In genomic region chr12:12180575-12180974, GRCh38 we compare ENCODE assay signal across 19 cellular contexts.
DNase-seq lines count a peak whose midpoint lies in the region; ATAC-seq, FAIRE-seq and TF ChIP-seq lines count a peak whose summit lies in the region.
"Had no signal": no experiment of that assay in that cellular context is flagged by ENCODE, and none has a peak within 500 bp of the region (broad histone marks: within the 10 kb centered on the region; RNA-seq: fewer than 3 reads in every experiment).

No MANE protein-coding gene starts in this region.

- WGBS in A549 (ENCODE audit: missing lambda C conversion rate), result 91% methylated on average over 1 of the region's 1 CpG
- WGBS in IMR-90 (ENCODE audit: extremely low coverage in 2 of 2, insufficient read length in 1 of 2), 2 experiments, result no CpG with 5 or more reads among the region's 1 CpG

- FAIRE-seq in A549 (lab: Jason Lieb, UNC), result no peak

- H2BK120ac ChIP-seq in IMR-90 (ENCODE audit: low read depth, low read length), result no peak overlapping the region

- peak overlapping the region; percentile 12; the same call in 1 of the 2 replicates for H3K4ac ChIP-seq in IMR-90 (ENCODE audit: low read depth, low read length)

- no peak overlapping the region for H3K4me3 ChIP-seq in A549
- no peak overlapping the region for H3K4me3 ChIP-seq in IMR-90 (ENCODE audit: insufficient read depth, low read depth, low read length)
- H3K4me3 ChIP-seq: HAP-1, SJSA1 had no signal

- H3K4me1 ChIP-seq in A549, result peaks cover 48% of the 10 kb centered on the region
- H3K4me1 ChIP-seq in IMR-90 (ENCODE audit: control insufficient read depth, insufficient read depth, low read length), result peaks cover 9% of the 10 kb centered on the region; the same call in 1 of the 2 replicates

- H3K27me3 Mint-ChIP-seq in osteocyte (ENCODE audit: unreplicated experiment), result no peaks in the 10 kb centered on the region
- peaks cover 12% of the 10 kb centered on the region for H3K27me3 Mint-ChIP-seq in stimulated activated memory B cell treated with anti-CD40 and anti-IgM and Interleukin-4, amounts not matched to agents 10 μg/mL and 1 μg/mL and 100 μg/mL, for 72 hours

- H2BK5ac ChIP-seq in IMR-90 (ENCODE audit: low read depth, low read length, poor library complexity, severe bottlenecking), result no peak overlapping the region

- peaks cover 4% of the 10 kb centered on the region; the same call in 1 of the 2 replicates for H3K9me1 ChIP-seq in IMR-90 (ENCODE audit: insufficient read depth, low read length)

- no peak overlapping the region for H2AK5ac ChIP-seq in IMR-90 (ENCODE audit: low read depth, low read length)

- H2AFZ ChIP-seq in IMR-90 (replicated peaks; ENCODE audit: low read length, poor library complexity), result no peak overlapping the region

- in situ Hi-C loops in IMR-90 (cut with MboI; ENCODE audit: low sequenced_read_pairs), result no loop called here

- TF ChIP-seq POLR2A in A549 (IDR thresholded peaks at IDR 0.05; ENCODE audit: low read length) (no peak), IMR-90 (IDR thresholded peaks at IDR 0.05; ENCODE audit: low read depth, low read length) (no peak)

- no peaks in the 10 kb centered on the region for H3K27me3 ChIP-seq in IMR-90 (ENCODE audit: control insufficient read depth, insufficient read depth, low read length)
- H3K27me3 ChIP-seq: SJSA1 had no signal

- peaks cover 5% of the 10 kb centered on the region; the same call in 1 of the 2 replicates for H4K20me1 ChIP-seq in IMR-90 (ENCODE audit: insufficient read depth, low read length)

- no peak overlapping the region for H4K91ac ChIP-seq in IMR-90 (ENCODE audit: insufficient read depth, low read depth, low read length)

- H3K9me3 Mint-ChIP-seq in osteocyte (ENCODE audit: unreplicated experiment), result peaks cover 5% of the 10 kb centered on the region
- H3K9me3 Mint-ChIP-seq in stimulated activated memory B cell treated with anti-CD40 and anti-IgM and Interleukin-4, amounts not matched to agents 10 μg/mL and 1 μg/mL and 100 μg/mL, for 72 hours, result no peaks in the 10 kb centered on the region

- TF ChIP-seq EP300 in A549 (IDR thresholded peaks at IDR 0.05), result no peak

- TF ChIP-seq RAD21 in A549 (conservative IDR thresholded peaks at IDR 0.05 in 1 of 2, IDR thresholded peaks at IDR 0.05 in 1 of 2) (no peak), IMR-90 (IDR thresholded peaks at IDR 0.05; ENCODE audit: low read length) (no peak)

- no peak overlapping the region for H3K14ac ChIP-seq in IMR-90 (replicated peaks; ENCODE audit: low read depth, low read length)

- H2BK20ac ChIP-seq in IMR-90 (ENCODE audit: low read depth, low read length), result no peak overlapping the region

- H3K4me2 ChIP-seq in A549, result peak overlapping the region; percentile 32; the same call in 2 of the 3 replicates
- H3K4me2 ChIP-seq in IMR-90 (ENCODE audit: low read depth, low read length), result no peak overlapping the region

- TF ChIP-seq CTCF in A549 (IDR thresholded peaks at IDR 0.05) (no peak), IMR-90 (conservative IDR thresholded peaks at IDR 0.05; ENCODE audit: low read depth, low read length) (no peak), osteocyte (IDR thresholded peaks at IDR 0.05) (no peak)

- no peak overlapping the region for H3K18ac ChIP-seq in IMR-90 (ENCODE audit: low read depth, low read length)

- no peaks in the 10 kb centered on the region for H3K9me3 ChIP-seq in A549
- H3K9me3 ChIP-seq in IMR-90 (ENCODE audit: control insufficient read depth, insufficient read depth, low read length), result no peaks in the 10 kb centered on the region
- H3K9me3 ChIP-seq: HAP-1, SJSA1 had no signal

- H3K27ac Mint-ChIP-seq in osteocyte (ENCODE audit: unreplicated experiment), result peak overlapping the region; percentile 77
- no peak overlapping the region for H3K27ac Mint-ChIP-seq in stimulated activated memory B cell treated with anti-CD40 and anti-IgM and Interleukin-4, amounts not matched to agents 10 μg/mL and 1 μg/mL and 100 μg/mL, for 72 hours

- BruUV-seq in IMR-90 (replicated peaks; lab: Mats Ljungman, UMichigan), result no TSS peak

- peaks cover 9 to 27% of the 10 kb centered on the region in 2 experiments; a peak in 3 of 4 replicates for H3K79me1 ChIP-seq in IMR-90 (ENCODE audit: low read depth in 1 of 2, low read length in 2 of 2)

- H3K27ac ChIP-seq in A549, result peak overlapping the region in 1 of 2 experiments; percentile 49; a peak in 2 of 6 replicates
- no peak overlapping the region for H3K27ac ChIP-seq in IMR-90 (ENCODE audit: insufficient read depth, low read length)
- H3K27ac ChIP-seq: HL-60, SJSA1 had no signal

- no peak overlapping the region for H2BK15ac ChIP-seq in IMR-90 (ENCODE audit: low read depth, low read length)

- CTCF ChIA-PET in A549 (lab: Yijun Ruan, JAX) (interaction anchor here (1.6 kb wide), 1 partner anchor 146 kb away, joined by 3 read pairs; no protein-coding TSS in a partner anchor), IMR-90 (lab: Yijun Ruan, JAX) (interaction anchor here (1.3 kb wide), 1 partner anchor 10 kb away, joined by 3 read pairs; no protein-coding TSS in a partner anchor)

- H3K36me3 Mint-ChIP-seq in osteocyte (ENCODE audit: unreplicated experiment), result peaks cover 16% of the 10 kb centered on the region
- H3K36me3 Mint-ChIP-seq in stimulated activated memory B cell treated with anti-CD40 and anti-IgM and Interleukin-4, amounts not matched to agents 10 μg/mL and 1 μg/mL and 100 μg/mL, for 72 hours, result no peaks in the 10 kb centered on the region

- H2AK9ac ChIP-seq in IMR-90 (replicated peaks; ENCODE audit: low read depth, low read length, poor library complexity), result no peak overlapping the region

- POLR2A ChIA-PET in A549 (lab: Yijun Ruan, JAX) (no interaction called here), IMR-90 (lab: Charles Lee; ENCODE audit: unreplicated experiment) (no interaction called here)

- peaks cover 6% of the 10 kb centered on the region for H3K36me3 ChIP-seq in IMR-90 (ENCODE audit: control insufficient read depth, insufficient read depth, low read length)

- no peak overlapping the region for H4K8ac ChIP-seq in IMR-90 (ENCODE audit: low read depth in 2 of 2, low read length in 2 of 2)

- no peak overlapping the region for H3K9ac ChIP-seq in IMR-90 (ENCODE audit: low read depth, low read length)

- intact Hi-C loops in IMR-90 (cut with micrococcal nuclease), result loop anchor here (5.0 kb wide), 2 partner anchors 53 to 82 kb away; no protein-coding TSS in a partner anchor

- H3K56ac ChIP-seq in IMR-90 (ENCODE audit: extremely low read depth, insufficient read depth, low read length), result no peak overlapping the region

- H3K4me3 Mint-ChIP-seq in osteocyte (ENCODE audit: unreplicated experiment), result no peak overlapping the region
- H3K4me3 Mint-ChIP-seq in stimulated activated memory B cell treated with anti-CD40 and anti-IgM and Interleukin-4, amounts not matched to agents 10 μg/mL and 1 μg/mL and 100 μg/mL, for 72 hours, result no peak overlapping the region

- ATAC-seq in A549, result no peak
- ATAC-seq in IMR-90 (ENCODE audit: low read depth), result no peak
- ATAC-seq in stimulated activated memory B cell treated with anti-CD40 and anti-IgM and Interleukin-4, amounts not matched to agents 10 μg/mL and 1 μg/mL and 100 μg/mL, for 72 hours, result no peak

- H3K23ac ChIP-seq in IMR-90 (ENCODE audit: low read depth, low read length), result no peak overlapping the region

- dilution Hi-C loops in IMR-90 (cut with HindIII; ENCODE audit: low sequenced_read_pairs, unreplicated experiment), result no loop called here

- DNase-seq in A549 (ENCODE audit: low read depth in 1 of 2, low spot score in 1 of 2) (no peak), IMR-90 (no peak), dedifferentiated amniotic fluid mesenchymal stem cell (ENCODE audit: extremely low spot score) (peak; percentile 67), osteocyte (ENCODE audit: extremely low spot score, unreplicated experiment) (no peak), NCI-H748 treated with DMSO at 0.1 percent for 48 hours (lab: John Stamatoyannopoulos, UW) (no peak), NCI-H146 treated with DMSO at 0.1 percent for 48 hours (lab: John Stamatoyannopoulos, UW; ENCODE audit: unreplicated experiment) (no peak)
- no peak for DNase-seq in stimulated activated CD4-positive, alpha-beta T cell treated with anti-CD3 and anti-CD28 coated beads, Interleukin-4, amount 100 ng/mL, for 24 hours
- DNase-seq: 8988T, C1 segment of cervical spinal cord, DMS 273 treated with DMSO at 0.1 percent for 48 hours, KBM-7, NCI-H1417 treated with DMSO at 0.1 percent for 48 hours, NCI-H2081, NCI-H510A, NCI-H82 had no signal

- no peak overlapping the region for H4K5ac ChIP-seq in IMR-90 (ENCODE audit: low read depth, low read length)

- H3K4me1 Mint-ChIP-seq in osteocyte (ENCODE audit: unreplicated experiment), result peaks cover 39% of the 10 kb centered on the region
- peaks cover 7% of the 10 kb centered on the region for H3K4me1 Mint-ChIP-seq in stimulated activated memory B cell treated with anti-CD40 and anti-IgM and Interleukin-4, amounts not matched to agents 10 μg/mL and 1 μg/mL and 100 μg/mL, for 72 hours

TF ChIP-seq in A549, 52 proteins besides CTCF, POLR2A, EP300 and RAD21 (continues in another document):
- TF ChIP-seq HOXB13 (CRISPR knock-in tag; IDR thresholded peaks at IDR 0.05; ENCODE audit: low read depth) (no peak), MAZ (IDR thresholded peaks at IDR 0.05; ENCODE audit: borderline replicate concordance, low read depth, low read length) (no peak), CBX8 (IDR thresholded peaks at IDR 0.05) (no peak), ZC3H11A (IDR thresholded peaks at IDR 0.05) (no peak), KDM5A (IDR thresholded peaks at IDR 0.05) (no peak)

TF ChIP-seq in IMR-90, 13 proteins besides CTCF, POLR2A, EP300 and RAD21:
- TF ChIP-seq RCOR1 (IDR thresholded peaks at IDR 0.05; ENCODE audit: insufficient replicate concordance, low read length) (no peak), CHD1 (IDR thresholded peaks at IDR 0.05; ENCODE audit: low read depth, low read length) (no peak), ELK1 (IDR thresholded peaks at IDR 0.05; ENCODE audit: borderline replicate concordance, low read depth, low read length) (no peak), SMC3 (IDR thresholded peaks at IDR 0.05; ENCODE audit: low read depth, low read length) (no peak), BHLHE40 (IDR thresholded peaks at IDR 0.05; ENCODE audit: low read depth, low read length) (no peak), MAZ (IDR thresholded peaks at IDR 0.05; ENCODE audit: borderline replicate concordance, low read depth, low read length) (no peak), CEBPB (IDR thresholded peaks at IDR 0.05; ENCODE audit: low read depth, low read length) (peak; percentile 51; the same call in 1 of the 2 replicates), RFX5 (IDR thresholded peaks at IDR 0.05; ENCODE audit: low read depth, low read length) (no peak), NFE2L2 (IDR thresholded peaks at IDR 0.05; ENCODE audit: low read depth, low read length) (no peak)
TF ChIP-seq in IMR-90: peak in this region for 1.
